ENCODE assay signal across 1 cellular context in the genomic region with DNA sequence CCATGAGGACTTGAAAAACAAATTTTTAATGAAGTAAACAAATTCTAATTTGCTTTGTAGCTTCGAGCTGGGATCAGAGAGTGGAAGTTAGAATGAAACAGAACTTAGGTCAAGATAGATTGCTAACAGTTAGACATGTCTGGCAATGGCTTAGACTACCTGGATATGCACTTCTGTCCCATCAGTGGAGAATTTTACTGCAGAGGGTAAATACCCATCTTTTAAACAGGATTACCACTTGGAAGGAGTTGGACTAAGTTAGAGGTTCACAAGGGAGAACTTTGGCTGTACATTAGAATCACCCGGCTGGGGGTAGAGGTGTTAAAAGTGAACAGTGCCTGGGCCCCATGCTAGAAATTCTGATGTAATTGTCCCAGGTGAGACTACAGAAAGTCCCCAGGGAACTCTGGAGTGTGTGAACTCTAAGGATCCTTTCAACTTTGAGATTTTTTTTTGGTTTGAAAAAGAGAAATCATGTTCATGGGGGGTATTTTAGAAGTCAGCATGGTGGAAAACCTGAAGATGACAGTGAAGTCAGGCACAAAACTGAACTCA.
TF ChIP-seq lines count a peak whose summit lies in the region.

No MANE protein-coding gene starts in this region.

TF ChIP-seq in GM12878, 131 proteins besides CTCF, POLR2A, EP300 and RAD21 (continued from another document):
- no peak for TF ChIP-seq BCLAF1 (IDR thresholded peaks at IDR 0.05)
